In genomic region chr5:175484824-175485223, GRCh38 we compare ENCODE assay signal across 18 cellular contexts. TPM values are rescaled to one million over a fixed set of nuclear protein-coding genes. Genes with fewer than 3 reads are reported as not detected.
A peak's percentile ranks its signal among the peaks of the same experiment; 100 is the strongest.
DNase-seq lines count a peak whose midpoint lies in the region; ATAC-seq and TF ChIP-seq lines count a peak whose summit lies in the region.
"Had no signal": no experiment of that assay in that cellular context is flagged by ENCODE, and none has a peak within 500 bp of the region (broad histone marks: within the 10 kb centered on the region; RNA-seq: fewer than 3 reads in every experiment).

No MANE protein-coding gene starts in this region.

- POLR2A ChIA-PET in activated CD4-positive, alpha-beta T cell treated with anti-CD3 and anti-CD28 coated beads, Interleukin-2, amount 10 ng/mL, durations not matched to agents 7 days and 5 days (lab: Charles Lee), result no interaction called here
- POLR2A ChIA-PET in activated CD8-positive, alpha-beta T cell treated with anti-CD3 and anti-CD28 coated beads, Interleukin-2, amount 10 ng/mL, durations not matched to agents 7 days and 5 days (lab: Charles Lee), result no interaction called here

- no peak for TF ChIP-seq CTCF in 22Rv1 (IDR thresholded peaks at IDR 0.05)

- H3K27ac ChIP-seq in 22Rv1, result peak overlapping the region; percentile 22; the same call in 1 of the 2 replicates
- H3K27ac ChIP-seq: A549 had no signal

- no peak for ATAC-seq in activated CD8-positive, alpha-beta T cell treated with anti-CD3 and anti-CD28 coated beads, Interleukin-2, amount 10 ng/mL, durations not matched to agents 7 days and 5 days
- ATAC-seq in left lobe of liver, result peak; percentile 32
- ATAC-seq in stimulated activated memory B cell treated with anti-CD40 and anti-IgM and Interleukin-4, amounts not matched to agents 10 μg/mL and 1 μg/mL and 100 μg/mL, for 72 hours, result no peak
- ATAC-seq: A549, GM23338 had no signal

- no peaks in the 10 kb centered on the region for H3K27me3 Mint-ChIP-seq in activated CD4-positive, alpha-beta T cell treated with anti-CD3 and anti-CD28 coated beads, Interleukin-2, amount 10 ng/mL, durations not matched to agents 7 days and 5 days
- no peaks in the 10 kb centered on the region for H3K27me3 Mint-ChIP-seq in activated CD8-positive, alpha-beta T cell treated with anti-CD3 and anti-CD28 coated beads, Interleukin-2, amount 10 ng/mL, durations not matched to agents 7 days and 5 days (ENCODE audit: low read depth)
- no peaks in the 10 kb centered on the region for H3K27me3 Mint-ChIP-seq in stimulated activated memory B cell treated with anti-CD40 and anti-IgM and Interleukin-4, amounts not matched to agents 10 μg/mL and 1 μg/mL and 100 μg/mL, for 72 hours

- H3K4me1 Mint-ChIP-seq in activated CD4-positive, alpha-beta T cell treated with anti-CD3 and anti-CD28 coated beads, Interleukin-2, amount 10 ng/mL, durations not matched to agents 7 days and 5 days, result peaks cover 86% of the 10 kb centered on the region
- peaks cover 90% of the 10 kb centered on the region for H3K4me1 Mint-ChIP-seq in activated CD8-positive, alpha-beta T cell treated with anti-CD3 and anti-CD28 coated beads, Interleukin-2, amount 10 ng/mL, durations not matched to agents 7 days and 5 days (ENCODE audit: low read depth)
- H3K4me1 Mint-ChIP-seq in stimulated activated memory B cell treated with anti-CD40 and anti-IgM and Interleukin-4, amounts not matched to agents 10 μg/mL and 1 μg/mL and 100 μg/mL, for 72 hours, result peaks cover 46% of the 10 kb centered on the region

- CTCF ChIA-PET in activated CD4-positive, alpha-beta T cell treated with anti-CD3 and anti-CD28 coated beads, Interleukin-2, amount 10 ng/mL, durations not matched to agents 7 days and 5 days (lab: Charles Lee), result interaction anchor here (0.6 to 0.7 kb wide), 2 partner anchors 15 to 17 kb away, joined by 3 read pairs; no protein-coding TSS in a partner anchor
- CTCF ChIA-PET in activated CD8-positive, alpha-beta T cell treated with anti-CD3 and anti-CD28 coated beads, Interleukin-2, amount 10 ng/mL, durations not matched to agents 7 days and 5 days (lab: Charles Lee), result no interaction called here

- H3K27ac Mint-ChIP-seq in activated CD4-positive, alpha-beta T cell treated with anti-CD3 and anti-CD28 coated beads, Interleukin-2, amount 10 ng/mL, durations not matched to agents 7 days and 5 days, result peak overlapping the region; percentile 63
- peak overlapping the region; percentile 10 for H3K27ac Mint-ChIP-seq in activated CD8-positive, alpha-beta T cell treated with anti-CD3 and anti-CD28 coated beads, Interleukin-2, amount 10 ng/mL, durations not matched to agents 7 days and 5 days
- H3K27ac Mint-ChIP-seq in stimulated activated memory B cell treated with anti-CD40 and anti-IgM and Interleukin-4, amounts not matched to agents 10 μg/mL and 1 μg/mL and 100 μg/mL, for 72 hours, result no peak overlapping the region
- H3K27ac Mint-ChIP-seq: CD14-positive monocyte, GM23338 had no signal

- H3K4me3 Mint-ChIP-seq in activated CD4-positive, alpha-beta T cell treated with anti-CD3 and anti-CD28 coated beads, Interleukin-2, amount 10 ng/mL, durations not matched to agents 7 days and 5 days, result no peak overlapping the region
- H3K4me3 Mint-ChIP-seq in activated CD8-positive, alpha-beta T cell treated with anti-CD3 and anti-CD28 coated beads, Interleukin-2, amount 10 ng/mL, durations not matched to agents 7 days and 5 days, result no peak overlapping the region
- no peak overlapping the region for H3K4me3 Mint-ChIP-seq in stimulated activated memory B cell treated with anti-CD40 and anti-IgM and Interleukin-4, amounts not matched to agents 10 μg/mL and 1 μg/mL and 100 μg/mL, for 72 hours
- H3K4me3 Mint-ChIP-seq: CD14-positive monocyte, GM23338 had no signal

- no peak for DNase-seq in activated CD4-positive, alpha-beta T cell treated with anti-CD3 and anti-CD28 coated beads, Interleukin-2, amount 10 ng/mL, durations not matched to agents 7 days and 5 days
- no peak for DNase-seq in activated CD4-positive, alpha-beta T cell treated with anti-CD3 and anti-CD28 coated beads for 48 hours
- DNase-seq in activated CD8-positive, alpha-beta T cell treated with anti-CD3 and anti-CD28 coated beads, Interleukin-2, amount 10 ng/mL, durations not matched to agents 7 days and 5 days, result no peak
- DNase-seq in left lobe of liver (ENCODE audit: low spot score), result no peak
- DNase-seq in effector CD8-positive, alpha-beta T cell (lab: John Stamatoyannopoulos, UW), result no peak
- no peak for DNase-seq in H4 (ENCODE audit: low spot score)
- DNase-seq: DND-41, GDM1, NCI-H1436 treated with DMSO at 0.1 percent for 48 hours, NCI-H2081 treated with DMSO at 0.1 percent for 48 hours, NCI-H524 had no signal

- H3K36me3 Mint-ChIP-seq in activated CD4-positive, alpha-beta T cell treated with anti-CD3 and anti-CD28 coated beads, Interleukin-2, amount 10 ng/mL, durations not matched to agents 7 days and 5 days (ENCODE audit: low read depth), result peaks cover 80% of the 10 kb centered on the region
- peaks cover 91% of the 10 kb centered on the region for H3K36me3 Mint-ChIP-seq in activated CD8-positive, alpha-beta T cell treated with anti-CD3 and anti-CD28 coated beads, Interleukin-2, amount 10 ng/mL, durations not matched to agents 7 days and 5 days (ENCODE audit: low read depth)
- H3K36me3 Mint-ChIP-seq in stimulated activated memory B cell treated with anti-CD40 and anti-IgM and Interleukin-4, amounts not matched to agents 10 μg/mL and 1 μg/mL and 100 μg/mL, for 72 hours, result peaks cover 61% of the 10 kb centered on the region

- H3K9me3 Mint-ChIP-seq in activated CD4-positive, alpha-beta T cell treated with anti-CD3 and anti-CD28 coated beads, Interleukin-2, amount 10 ng/mL, durations not matched to agents 7 days and 5 days, result no peaks in the 10 kb centered on the region
- no peaks in the 10 kb centered on the region for H3K9me3 Mint-ChIP-seq in activated CD8-positive, alpha-beta T cell treated with anti-CD3 and anti-CD28 coated beads, Interleukin-2, amount 10 ng/mL, durations not matched to agents 7 days and 5 days (ENCODE audit: insufficient read depth)
- no peaks in the 10 kb centered on the region for H3K9me3 Mint-ChIP-seq in stimulated activated memory B cell treated with anti-CD40 and anti-IgM and Interleukin-4, amounts not matched to agents 10 μg/mL and 1 μg/mL and 100 μg/mL, for 72 hours
- H3K9me3 Mint-ChIP-seq: CD14-positive monocyte, GM23338 had no signal

RNA-seq across cellular contexts. Expression of gene SFXN1, which starts 6.5 kb away (rescaled TPM):
- 100 to 1,000 TPM; 149 to 163 TPM for total RNA-seq in activated CD4-positive, alpha-beta T cell treated with anti-CD3 and anti-CD28 coated beads, Interleukin-2, amount 10 ng/mL, durations not matched to agents 7 days and 5 days
- total RNA-seq in activated CD8-positive, alpha-beta T cell treated with anti-CD3 and anti-CD28 coated beads, Interleukin-2, amount 10 ng/mL, durations not matched to agents 7 days and 5 days, result 100 to 1,000 TPM; 261 to 271 TPM
- 81.0 TPM for total RNA-seq in left lobe of liver
- total RNA-seq in H4 (2014; rRNA removed; shearing (Covaris generic)), result 304 and 322 TPM in 2 replicates

RNA-seq across cellular contexts. Expression of gene DRD1, which starts 40.8 kb away (rescaled TPM):
- total RNA-seq in activated CD4-positive, alpha-beta T cell treated with anti-CD3 and anti-CD28 coated beads, Interleukin-2, amount 10 ng/mL, durations not matched to agents 7 days and 5 days, result not detected
- total RNA-seq in activated CD8-positive, alpha-beta T cell treated with anti-CD3 and anti-CD28 coated beads, Interleukin-2, amount 10 ng/mL, durations not matched to agents 7 days and 5 days, result not detected
- total RNA-seq in left lobe of liver, result 0.13 TPM
- total RNA-seq in H4 (2014; rRNA removed; shearing (Covaris generic)), result 0.25 and 0.29 TPM in 2 replicates
- total RNA-seq: HT1080, RPMI7951 had no signal
